Comparison of ENCODE assay signal across 1 cellular context in genomic region chr19:11374449-11375142, GRCh38.
TF ChIP-seq lines count a peak whose summit lies in the region.

TSS of gene SWSAP1 (plus strand) at chr19:11374666. CDS start at chr19:11374681, 15 bp downstream.

TF ChIP-seq in HEK293, 187 proteins besides CTCF, POLR2A, EP300 and RAD21 (continued from another document and continues in another):
- TF ChIP-seq TSHZ1 (tag by site-specific recombination; IDR thresholded peaks at IDR 0.05; ENCODE audit: borderline replicate concordance) (no peak), TRIM28 (IDR thresholded peaks at IDR 0.05; ENCODE audit: borderline replicate concordance, low read length) (no peak), OSR2 (tag by site-specific recombination; IDR thresholded peaks at IDR 0.05) (no peak), ZNF585B (tag by site-specific recombination; IDR thresholded peaks at IDR 0.05) (no peak), ZNF426 (tag by site-specific recombination; IDR thresholded peaks at IDR 0.05) (no peak), BCL11A (tag by site-specific recombination; IDR thresholded peaks at IDR 0.05; ENCODE audit: low read depth) (no peak), ZNF24 (tag by site-specific recombination; IDR thresholded peaks at IDR 0.05) (0 out of 2 replicates have a peak, but pooled peaks have one; percentile 13), ZNF133 (tag by site-specific recombination; IDR thresholded peaks at IDR 0.05) (no peak), ZNF292 (tag by site-specific recombination; IDR thresholded peaks at IDR 0.05; ENCODE audit: borderline replicate concordance, low read depth) (no peak), ZNF701 (tag by site-specific recombination; IDR thresholded peaks at IDR 0.05) (no peak), ZNF155 (tag by site-specific recombination; IDR thresholded peaks at IDR 0.05) (no peak), ZNF121 (tag by site-specific recombination; IDR thresholded peaks at IDR 0.05) (no peak), ZBTB8A (tag by site-specific recombination; IDR thresholded peaks at IDR 0.05) (peak; percentile 52), ZFP69B (tag by site-specific recombination; IDR thresholded peaks at IDR 0.05) (no peak; the same call in 1 of the 2 replicates), ZNF211 (tag by site-specific recombination; IDR thresholded peaks at IDR 0.05; ENCODE audit: low read depth) (no peak), ZNF521 (tag by site-specific recombination; IDR thresholded peaks at IDR 0.05) (no peak), SALL2 (tag by site-specific recombination; IDR thresholded peaks at IDR 0.05; ENCODE audit: borderline replicate concordance) (no peak), ZNF747 (tag by site-specific recombination; IDR thresholded peaks at IDR 0.05) (no peak), ZNF664 (tag by site-specific recombination; IDR thresholded peaks at IDR 0.05) (no peak), ZNF157 (tag by site-specific recombination; IDR thresholded peaks at IDR 0.05) (no peak), ZNF707 (tag by site-specific recombination; IDR thresholded peaks at IDR 0.05) (no peak), ZNF830 (tag by site-specific recombination; IDR thresholded peaks at IDR 0.05; ENCODE audit: low read depth) (no peak), ZNF248 (tag by site-specific recombination; IDR thresholded peaks at IDR 0.05) (no peak), ZNF398 (tag by site-specific recombination; IDR thresholded peaks at IDR 0.05) (no peak), ZNF274 (IDR thresholded peaks at IDR 0.05; ENCODE audit: low read length) (no peak), ZNF274 (tag by site-specific recombination; IDR thresholded peaks at IDR 0.05; ENCODE audit: borderline replicate concordance) (no peak), ZNF654 (tag by site-specific recombination; IDR thresholded peaks at IDR 0.05; ENCODE audit: low read depth) (no peak), ZNF777 (tag by site-specific recombination; IDR thresholded peaks at IDR 0.05; ENCODE audit: borderline replicate concordance) (no peak), ZNF423 (tag by site-specific recombination; IDR thresholded peaks at IDR 0.05) (no peak), REPIN1 (tag by site-specific recombination; IDR thresholded peaks at IDR 0.05; ENCODE audit: low read depth) (no peak), GLI4 (tag by site-specific recombination; IDR thresholded peaks at IDR 0.05) (no peak), ZNF37A (tag by site-specific recombination; IDR thresholded peaks at IDR 0.05) (no peak), ZNF518A (tag by site-specific recombination; conservative IDR thresholded peaks at IDR 0.05; ENCODE audit: low read depth) (no peak), REST (tag by site-specific recombination; IDR thresholded peaks at IDR 0.05) (no peak), ZFP41 (tag by site-specific recombination; IDR thresholded peaks at IDR 0.05; ENCODE audit: borderline replicate concordance) (no peak), ZNF776 (tag by site-specific recombination; IDR thresholded peaks at IDR 0.05; ENCODE audit: borderline replicate concordance) (no peak), ZNF660 (tag by site-specific recombination; IDR thresholded peaks at IDR 0.05) (peak; percentile 45; the same call in 1 of the 2 replicates), TCF7L2 (IDR thresholded peaks at IDR 0.05; ENCODE audit: borderline replicate concordance, low read depth, low read length) (peak; percentile 73; the same call in 1 of the 2 replicates), RBAK (tag by site-specific recombination; IDR thresholded peaks at IDR 0.05) (no peak), ZNF175 (tag by site-specific recombination; IDR thresholded peaks at IDR 0.05) (no peak)
- TF ChIP-seq, protein P1, sequence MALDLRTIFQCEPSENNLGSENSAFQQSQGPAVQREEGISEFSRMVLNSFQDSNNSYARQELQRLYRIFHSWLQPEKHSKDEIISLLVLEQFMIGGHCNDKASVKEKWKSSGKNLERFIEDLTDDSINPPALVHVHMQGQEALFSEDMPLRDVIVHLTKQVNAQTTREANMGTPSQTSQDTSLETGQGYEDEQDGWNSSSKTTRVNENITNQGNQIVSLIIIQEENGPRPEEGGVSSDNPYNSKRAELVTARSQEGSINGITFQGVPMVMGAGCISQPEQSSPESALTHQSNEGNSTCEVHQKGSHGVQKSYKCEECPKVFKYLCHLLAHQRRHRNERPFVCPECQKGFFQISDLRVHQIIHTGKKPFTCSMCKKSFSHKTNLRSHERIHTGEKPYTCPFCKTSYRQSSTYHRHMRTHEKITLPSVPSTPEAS (tag by site-specific recombination; IDR thresholded peaks at IDR 0.05): no peak; the same call in 1 of the 2 replicates
- TF ChIP-seq, protein P2, sequence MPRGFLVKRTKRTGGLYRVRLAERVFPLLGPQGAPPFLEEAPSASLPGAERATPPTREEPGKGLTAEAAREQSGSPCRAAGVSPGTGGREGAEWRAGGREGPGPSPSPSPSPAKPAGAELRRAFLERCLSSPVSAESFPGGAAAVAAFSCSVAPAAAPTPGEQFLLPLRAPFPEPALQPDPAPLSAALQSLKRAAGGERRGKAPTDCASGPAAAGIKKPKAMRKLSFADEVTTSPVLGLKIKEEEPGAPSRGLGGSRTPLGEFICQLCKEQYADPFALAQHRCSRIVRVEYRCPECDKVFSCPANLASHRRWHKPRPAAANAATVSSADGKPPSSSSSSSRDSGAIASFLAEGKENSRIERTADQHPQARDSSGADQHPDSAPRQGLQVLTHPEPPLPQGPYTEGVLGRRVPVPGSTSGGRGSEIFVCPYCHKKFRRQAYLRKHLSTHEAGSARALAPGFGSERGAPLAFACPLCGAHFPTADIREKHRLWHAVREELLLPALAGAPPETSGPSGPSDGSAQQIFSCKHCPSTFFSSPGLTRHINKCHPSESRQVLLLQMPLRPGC (tag by site-specific recombination; IDR thresholded peaks at IDR 0.05): no peak; the same call in 1 of the 2 replicates
- TF ChIP-seq, protein P3, sequence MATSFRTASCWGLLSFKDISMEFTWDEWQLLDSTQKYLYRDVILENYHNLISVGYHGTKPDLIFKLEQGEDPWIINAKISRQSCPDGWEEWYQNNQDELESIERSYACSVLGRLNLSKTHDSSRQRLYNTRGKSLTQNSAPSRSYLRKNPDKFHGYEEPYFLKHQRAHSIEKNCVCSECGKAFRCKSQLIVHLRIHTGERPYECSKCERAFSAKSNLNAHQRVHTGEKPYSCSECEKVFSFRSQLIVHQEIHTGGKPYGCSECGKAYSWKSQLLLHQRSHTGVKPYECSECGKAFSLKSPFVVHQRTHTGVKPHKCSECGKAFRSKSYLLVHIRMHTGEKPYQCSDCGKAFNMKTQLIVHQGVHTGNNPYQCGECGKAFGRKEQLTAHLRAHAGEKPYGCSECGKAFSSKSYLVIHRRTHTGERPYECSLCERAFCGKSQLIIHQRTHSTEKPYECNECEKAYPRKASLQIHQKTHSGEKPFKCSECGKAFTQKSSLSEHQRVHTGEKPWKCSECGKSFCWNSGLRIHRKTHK (tag by site-specific recombination; IDR thresholded peaks at IDR 0.05): no peak
- TF ChIP-seq, protein P4, sequence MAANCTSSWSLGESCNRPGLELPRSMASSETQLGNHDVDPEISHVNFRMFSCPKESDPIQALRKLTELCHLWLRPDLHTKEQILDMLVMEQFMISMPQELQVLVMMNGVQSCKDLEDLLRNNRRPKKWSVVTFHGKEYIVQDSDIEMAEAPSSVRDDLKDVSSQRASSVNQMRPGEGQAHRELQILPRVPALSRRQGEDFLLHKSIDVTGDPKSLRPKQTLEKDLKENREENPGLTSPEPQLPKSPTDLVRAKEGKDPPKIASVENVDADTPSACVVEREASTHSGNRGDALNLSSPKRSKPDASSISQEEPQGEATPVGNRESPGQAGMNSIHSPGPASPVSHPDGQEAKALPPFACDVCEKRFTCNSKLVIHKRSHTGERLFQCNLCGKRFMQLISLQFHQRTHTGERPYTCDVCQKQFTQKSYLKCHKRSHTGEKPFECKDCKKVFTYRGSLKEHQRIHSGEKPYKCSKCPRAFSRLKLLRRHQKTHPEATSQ (tag by site-specific recombination; IDR thresholded peaks at IDR 0.05): no peak
